In the genomic region with DNA sequence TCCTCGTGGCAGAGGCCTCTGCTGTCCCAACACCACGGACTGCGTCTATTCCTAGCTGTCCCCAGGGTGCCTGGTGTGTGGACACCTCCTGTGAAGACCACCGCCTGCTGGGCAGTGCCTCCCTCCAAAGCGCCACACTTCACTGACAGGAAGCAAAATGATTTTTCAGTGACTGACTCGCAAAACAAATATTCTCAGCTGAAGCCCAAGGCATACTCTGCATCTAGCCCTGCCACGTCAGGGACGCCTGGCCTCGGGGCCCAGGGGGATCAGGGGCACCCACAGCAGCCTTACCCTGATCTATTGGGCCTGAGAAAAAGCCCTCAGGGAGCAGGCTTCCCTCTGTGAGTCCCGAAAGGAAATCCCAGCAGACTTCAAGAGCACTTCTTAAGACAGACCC, we compare ENCODE assay signal across 8 cellular contexts. TPM values are rescaled to one million over a fixed set of nuclear protein-coding genes. Genes with fewer than 3 reads are reported as not detected.
A peak's percentile ranks its signal among the peaks of the same experiment; 100 is the strongest.
DNase-seq lines count a peak whose midpoint lies in the region; ATAC-seq and TF ChIP-seq lines count a peak whose summit lies in the region.

No MANE protein-coding gene starts in this region.

- intact Hi-C loops in OCI-LY7 (cut with micrococcal nuclease; ENCODE audit: unreplicated experiment), result no loop called here

- no peaks in the 10 kb centered on the region for H3K27me3 ChIP-seq in rectal smooth muscle tissue (ENCODE audit: control insufficient read depth, insufficient read depth, low read length)

- H3K27ac ChIP-seq in OCI-LY7 (ENCODE audit: low read depth, low read length, poor library complexity, severe bottlenecking), result no peak overlapping the region
- H3K27ac ChIP-seq in rectal smooth muscle tissue (ENCODE audit: low read depth, low read length), result no peak overlapping the region

- no peak overlapping the region for H3K9ac ChIP-seq in rectal smooth muscle tissue (ENCODE audit: low read length)

- H3K4me3 ChIP-seq in OCI-LY7 (ENCODE audit: low read depth, low read length, poor library complexity, severe bottlenecking) (peak overlapping the region; percentile 78), rectal smooth muscle tissue (ENCODE audit: low read length) (peak overlapping the region; percentile 83)

- peaks cover 15% of the 10 kb centered on the region for H4K20me1 ChIP-seq in OCI-LY7 (ENCODE audit: insufficient read depth, low read length)

- peak overlapping the region; percentile 91 for H3K4me3 Mint-ChIP-seq in endothelial cell (ENCODE audit: unreplicated experiment)

- no peak for TF ChIP-seq CTCF in OCI-LY7 (conservative IDR thresholded peaks at IDR 0.05; ENCODE audit: low read length)
- TF ChIP-seq CTCF in endothelial cell (IDR thresholded peaks at IDR 0.05; ENCODE audit: unreplicated experiment), result no peak

- H3K9me3 ChIP-seq in OCI-LY7 (ENCODE audit: low read length), result no peaks in the 10 kb centered on the region

- H3K4me1 Mint-ChIP-seq in endothelial cell (ENCODE audit: unreplicated experiment), result peaks cover 29% of the 10 kb centered on the region

- no peaks in the 10 kb centered on the region for H3K9me3 Mint-ChIP-seq in endothelial cell (ENCODE audit: unreplicated experiment)

- H3K36me3 Mint-ChIP-seq in endothelial cell (ENCODE audit: low read depth, unreplicated experiment), result peaks cover 24% of the 10 kb centered on the region

- H3K9me2 ChIP-seq in OCI-LY7 (ENCODE audit: insufficient read depth, low read length), result no peaks in the 10 kb centered on the region

- peaks cover 38% of the 10 kb centered on the region for H3K4me1 ChIP-seq in OCI-LY7 (ENCODE audit: insufficient read depth, low read length, poor library complexity, severe bottlenecking)
- peaks cover 19% of the 10 kb centered on the region for H3K4me1 ChIP-seq in rectal smooth muscle tissue (ENCODE audit: control insufficient read depth, insufficient read depth, low read length)

- H3K27me3 Mint-ChIP-seq in endothelial cell (ENCODE audit: unreplicated experiment), result peaks cover 3% of the 10 kb centered on the region

- H3K79me2 ChIP-seq in OCI-LY7 (ENCODE audit: insufficient read depth, low read depth, low read length), result peaks cover 60% of the 10 kb centered on the region

- CTCF ChIA-PET in OCI-LY7 (lab: Charles Lee; ENCODE audit: unreplicated experiment), result no interaction called here

- POLR2A ChIA-PET in OCI-LY7 (lab: Charles Lee), result no interaction called here

- DNase-seq in EH (ENCODE audit: low read depth), result peak; percentile 75
- DNase-seq in OCI-LY7 (ENCODE audit: low spot score), result no peak
- DNase-seq in endothelial cell (ENCODE audit: low spot score), result no peak
- DNase-seq in NCI-H510A (lab: John Stamatoyannopoulos, UW), result no peak
- no peak for DNase-seq in mesenteric fat pad (ENCODE audit: low spot score)
- DNase-seq in HUDEP-2 (lab: John Stamatoyannopoulos, UW; ENCODE audit: unreplicated experiment in 76 of 76), result no peak

- H3K36me3 ChIP-seq in OCI-LY7 (ENCODE audit: insufficient read depth, low read length) (peaks cover 52% of the 10 kb centered on the region), rectal smooth muscle tissue (ENCODE audit: control insufficient read depth, insufficient read depth, low read length) (peaks cover 18% of the 10 kb centered on the region)

- H2AFZ ChIP-seq in OCI-LY7 (ENCODE audit: low read length), result no peak overlapping the region

- peak overlapping the region; percentile 42 for H3K27ac Mint-ChIP-seq in endothelial cell (ENCODE audit: unreplicated experiment)

- no TSS peak for BruUV-seq in OCI-LY7 (replicated peaks; lab: Mats Ljungman, UMichigan)

- H3K4me2 ChIP-seq in OCI-LY7 (ENCODE audit: low read length), result peak overlapping the region; percentile 92

- ATAC-seq in HG03139 (IDR thresholded peaks at IDR 0.05; ENCODE audit: unreplicated experiment), result no peak

RNA-seq across cellular contexts. Expression of a gene that starts 2.2 kb away (rescaled TPM):
- total RNA-seq in OCI-LY7 (2014; rRNA removed; shearing (Covaris generic)), result 37.3 and 38.1 TPM in 2 replicates
- total RNA-seq in OCI-LY7 (2022), result 46.6 and 47.3 TPM in 2 replicates
- total RNA-seq in endothelial cell (ENCODE audit: unreplicated experiment), result 40.3 TPM
- 25.0 TPM for total RNA-seq in mesenteric fat pad

RNA-seq across cellular contexts. Expression of a gene that starts 28.2 kb away (rescaled TPM):
- 27.8 and 30.4 TPM in 2 replicates for total RNA-seq in OCI-LY7 (2014; rRNA removed; shearing (Covaris generic))
- 31.6 and 33.6 TPM in 2 replicates for total RNA-seq in OCI-LY7 (2022)
- 22.6 TPM for total RNA-seq in endothelial cell (ENCODE audit: unreplicated experiment)
- total RNA-seq in mesenteric fat pad, result 10.4 TPM
